6 cellular contexts compared by ENCODE assay signal in the genomic region with DNA sequence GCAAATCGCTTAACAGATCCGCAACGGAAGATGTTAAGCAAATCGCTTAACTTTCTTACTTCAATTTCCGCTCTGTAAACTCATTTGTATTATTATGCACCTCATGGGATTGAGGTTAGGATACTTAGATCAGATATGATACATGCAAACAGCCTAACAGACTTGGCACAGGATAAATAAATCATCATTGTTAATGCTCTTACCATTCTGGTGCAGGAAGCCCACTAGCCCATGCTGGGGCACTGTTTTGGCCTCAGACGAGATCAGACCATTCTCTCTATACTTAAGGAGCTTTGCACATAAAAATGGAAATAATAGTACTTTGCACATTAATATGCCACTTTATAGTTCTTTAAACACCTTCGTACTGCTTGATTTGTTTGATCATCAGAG. TPM values are rescaled to one million over a fixed set of nuclear protein-coding genes. Genes with fewer than 3 reads are reported as not detected.
DNase-seq lines count a peak whose midpoint lies in the region; ATAC-seq, FAIRE-seq and TF ChIP-seq lines count a peak whose summit lies in the region.

No MANE protein-coding gene starts in this region.

- peak overlapping the region; percentile 87; the same call in 1 of the 2 replicates for H2BK5ac ChIP-seq in H1 (ENCODE audit: low read depth, low read length)

- no peak overlapping the region for H3K14ac ChIP-seq in H1 (ENCODE audit: insufficient read length)

- TF ChIP-seq RAD21 in H1 (IDR thresholded peaks at IDR 0.05 in 1 of 2, conservative IDR thresholded peaks at IDR 0.05 in 1 of 2; ENCODE audit: low read depth in 2 of 2, low read length in 2 of 2) = no peak

- no peak overlapping the region for H2BK15ac ChIP-seq in H1 (ENCODE audit: low read length)

- peak overlapping the region; percentile 36 to 77 (median 56); a peak in 5 of 7 replicates for H3K9ac ChIP-seq in H1 (replicated peaks in 1 of 4; ENCODE audit: extremely low read depth in 1 of 4, low read depth in 3 of 4, low read length in 3 of 4)

- H3K4me1 ChIP-seq in H1 (replicated peaks in 1 of 4; ENCODE audit: control insufficient read depth in 3 of 4, insufficient read depth in 4 of 4, low read length in 3 of 4) = peaks cover 0 to 6% (median 4%) of the 10 kb centered on the region in 4 experiments; a peak in 4 of 7 replicates

- peaks cover 4% of the 10 kb centered on the region in 2 experiments for H4K20me1 ChIP-seq in H1 (replicated peaks in 1 of 2; ENCODE audit: control insufficient read depth in 1 of 2, insufficient read depth in 2 of 2, low read length in 2 of 2)

- WGBS in H1 (ENCODE audit: extremely low coverage in 1 of 2, insufficient coverage in 1 of 2, insufficient read length in 1 of 2, insufficient replicate concordance in 2 of 2, low coverage in 1 of 2, low lambda C conversion rate in 2 of 2, missing lambda C conversion rate in 1 of 2), 2 experiments = 12% methylated on average over 7 of the region's 7 CpGs; no CpG with 5 or more reads in 1 of the 2 experiments

- no peak overlapping the region for H2AK5ac ChIP-seq in H1 (ENCODE audit: low read depth, low read length)

- POLR2A ChIA-PET in AG04449 (lab: Yijun Ruan, JAX) (interaction anchor here (1.3 kb wide), 1 partner anchor 24 kb away, joined by 3 read pairs; a partner anchor contains a TSS), H1 (lab: Charles Lee; ENCODE audit: partially characterized antibody) (interaction anchor here (0.8 to 3.9 kb wide), 10 partner anchors 9 to 111 kb away, joined by 3 to 39 read pairs (median 6); a partner anchor contains a TSS)

- no peaks in the 10 kb centered on the region for H3K9me3 ChIP-seq in H1 (ENCODE audit: insufficient read depth in 2 of 2, low read depth in 1 of 2, low read length in 1 of 2)

- peak overlapping the region; percentile 88 for H3K4me3 Mint-ChIP-seq in stimulated activated effector memory CD8-positive, alpha-beta T cell treated with anti-CD3 and anti-CD28 coated beads, Interleukin-12 subunit alpha, Interleukin-12 subunit beta, amount 100 ng/mL, for 72 hours

- H3K4ac ChIP-seq in H1 (replicated peaks; ENCODE audit: insufficient read length, low read depth, low read length) = no peak overlapping the region

- H3K36me3 Mint-ChIP-seq in stimulated activated effector memory CD8-positive, alpha-beta T cell treated with anti-CD3 and anti-CD28 coated beads, Interleukin-12 subunit alpha, Interleukin-12 subunit beta, amount 100 ng/mL, for 72 hours = peaks cover 18% of the 10 kb centered on the region

- no peak for ATAC-seq in stimulated activated effector memory CD8-positive, alpha-beta T cell treated with anti-CD3 and anti-CD28 coated beads, Interleukin-12 subunit alpha, Interleukin-12 subunit beta, amount 100 ng/mL, for 72 hours
- no peak for ATAC-seq in GM18870 (IDR thresholded peaks at IDR 0.05; ENCODE audit: unreplicated experiment)
- no peak for ATAC-seq in HG03097 (IDR thresholded peaks at IDR 0.05; ENCODE audit: low FRiP score, unreplicated experiment)

- H3K23me2 ChIP-seq in H1 (ENCODE audit: low read depth, low read length) = peaks cover 7% of the 10 kb centered on the region

- H3K36me3 ChIP-seq in H1 (ENCODE audit: control insufficient read depth in 2 of 4, insufficient read depth in 4 of 4, low read length in 3 of 4) = peaks cover 5 to 39% (median 20%) of the 10 kb centered on the region in 4 experiments; a peak in 7 of 8 replicates

- H3K27ac Mint-ChIP-seq in stimulated activated effector memory CD8-positive, alpha-beta T cell treated with anti-CD3 and anti-CD28 coated beads, Interleukin-12 subunit alpha, Interleukin-12 subunit beta, amount 100 ng/mL, for 72 hours = peak overlapping the region; percentile 98

- H2BK12ac ChIP-seq in H1 (ENCODE audit: low read depth, low read length) = no peak overlapping the region

- no peak overlapping the region for H4K8ac ChIP-seq in H1 (ENCODE audit: extremely low read depth, insufficient read depth, low read length)

- H3K18ac ChIP-seq in H1 (ENCODE audit: extremely low read depth, low read length) = no peak overlapping the region

- H3K79me1 ChIP-seq in H1 (ENCODE audit: low read depth, low read length) = peaks cover 3% of the 10 kb centered on the region

- H3K56ac ChIP-seq in H1 (replicated peaks; ENCODE audit: insufficient read length, low read depth, low read length) = no peak overlapping the region

- CTCF ChIA-PET in AG04449 (lab: Yijun Ruan, JAX) = interaction anchor here (0.8 to 1.0 kb wide), 4 partner anchors 29 to 374 kb away, joined by 3 read pairs; a partner anchor contains a TSS
- CTCF ChIA-PET in H1 (lab: Charles Lee; ENCODE audit: partially characterized antibody) = interaction anchor here (1.0 to 3.0 kb wide), 3 partner anchors 11 to 43 kb away, joined by 3 to 15 read pairs (median 6); no protein-coding TSS in a partner anchor

- peak overlapping the region; percentile 86 to 88 for H3K4me2 ChIP-seq in H1 (ENCODE audit: insufficient read depth in 1 of 2, low read depth in 2 of 2, low read length in 2 of 2)

- no peak for DNase-seq in AG04449 (ENCODE audit: low read depth, low spot score)
- peak; percentile 40 for DNase-seq in LHCN-M2 (ENCODE audit: low read depth)
- DNase-seq in H1 (ENCODE audit: low read depth in 1 of 2, low spot score in 2 of 2) = no peak
- no peak for DNase-seq in stimulated activated effector memory CD8-positive, alpha-beta T cell treated with anti-CD3 and anti-CD28 coated beads, Interleukin-12 subunit alpha, Interleukin-12 subunit beta, amount 100 ng/mL, for 72 hours (ENCODE audit: low spot score in 2 of 2)

- no peak overlapping the region for H4K91ac ChIP-seq in H1 (replicated peaks; ENCODE audit: insufficient read length, low read length)

- no peak for FAIRE-seq in H1 (lab: Jason Lieb, UNC)

- no peaks in the 10 kb centered on the region for H3K9me3 Mint-ChIP-seq in stimulated activated effector memory CD8-positive, alpha-beta T cell treated with anti-CD3 and anti-CD28 coated beads, Interleukin-12 subunit alpha, Interleukin-12 subunit beta, amount 100 ng/mL, for 72 hours

- no peak overlapping the region for H4K5ac ChIP-seq in H1 (ENCODE audit: insufficient read length, low read depth, low read length)

- no peaks in the 10 kb centered on the region for H3K27me3 ChIP-seq in H1 (replicated peaks in 1 of 4; ENCODE audit: control insufficient read depth in 3 of 4, extremely low read depth in 1 of 4, insufficient read depth in 3 of 4, low read length in 3 of 4)

- peaks cover 0 to 38% of the 10 kb centered on the region in 2 experiments; a peak in 3 of 4 replicates for H3K79me2 ChIP-seq in H1 (ENCODE audit: control insufficient read depth in 1 of 2, insufficient read depth in 2 of 2, low read length in 2 of 2)

- H3K4me1 Mint-ChIP-seq in stimulated activated effector memory CD8-positive, alpha-beta T cell treated with anti-CD3 and anti-CD28 coated beads, Interleukin-12 subunit alpha, Interleukin-12 subunit beta, amount 100 ng/mL, for 72 hours = peaks cover 27% of the 10 kb centered on the region

- peak overlapping the region; percentile 81 for H3K4me3 ChIP-seq in AG04449 (ENCODE audit: low read depth, low read length)
- peak overlapping the region; percentile 60 to 93 (median 86) for H3K4me3 ChIP-seq in H1 (ENCODE audit: extremely low read depth in 1 of 4, insufficient read depth in 2 of 4, low read depth in 3 of 4, low read length in 4 of 4)

- no peak overlapping the region for H2BK20ac ChIP-seq in H1 (ENCODE audit: low read length)

- TF ChIP-seq EP300 in H1 (IDR thresholded peaks at IDR 0.05; ENCODE audit: borderline replicate concordance in 1 of 2, low read depth in 2 of 2, low read length in 2 of 2) = no peak

- 0 out of 2 replicates have a peak overlapping the region, but pooled peaks have one; percentile 53 for H2AFZ ChIP-seq in H1 (ENCODE audit: low read length)

- no peak overlapping the region for H2BK120ac ChIP-seq in H1 (replicated peaks; ENCODE audit: low read depth, low read length)

- TF ChIP-seq POLR2A in H1 (IDR thresholded peaks at IDR 0.05; ENCODE audit: control extremely low read depth in 1 of 2, low read depth in 2 of 2, low read length in 2 of 2) = no peak

- H3K23ac ChIP-seq in H1 (ENCODE audit: insufficient read length) = no peak overlapping the region

- peak overlapping the region; percentile 81; the same call in 1 of the 2 replicates for H3K27ac ChIP-seq in H1 (ENCODE audit: low read depth, low read length)

- TF ChIP-seq CTCF in AG04449 (IDR thresholded peaks at IDR 0.05; ENCODE audit: insufficient read depth, low read length, missing control alignments) = no peak
- TF ChIP-seq CTCF in H1 (IDR thresholded peaks at IDR 0.05; ENCODE audit: control extremely low read depth in 1 of 3, insufficient read depth in 1 of 3, low read depth in 1 of 3, low read length in 3 of 3) = no peak

RNA-seq across cellular contexts. Expression of a gene that starts 0.4 kb away (rescaled TPM):
- 93.5 and 112 TPM in 2 replicates for total RNA-seq in LHCN-M2 (2014; rRNA removed)
- 45.5 TPM for polyA plus RNA-seq in LHCN-M2 (2012)
- 129 and 132 TPM in 2 replicates for total RNA-seq in H1 (2021; fragmentation: NEBNext Ultra II Directional; extraction: Animal tissue kit (Norgen Biotek cat#: 25700))
- 55.8 and 69.6 TPM in 2 replicates for polyA plus RNA-seq in H1 (2011; rRNA removed)
- polyA plus RNA-seq in H1 (2011; cell fraction: cytosol; rRNA removed) = 80.8 TPM
- polyA plus RNA-seq in H1 (2011; cell fraction: nucleus; rRNA removed) = 136 TPM
- 87.4 to 104 TPM (median 95.1 TPM) in 4 replicates for polyA plus RNA-seq in H1 (2012, experiment 1 of 2)
- polyA plus RNA-seq in H1 (2012, experiment 2 of 2) = 28.6 TPM
- polyA plus RNA-seq in H1 (2013, experiment 1 of 2) = 55.8 TPM
- polyA plus RNA-seq in H1 (2013, experiment 2 of 2) = 51.4 TPM
- 177 and 197 TPM in 2 replicates for polyA minus RNA-seq in H1 (2011; rRNA and poly(A)+ RNA removed)
- polyA minus RNA-seq in H1 (2011; cell fraction: cytosol; rRNA and poly(A)+ RNA removed) = 94.8 TPM
- 106 TPM for polyA minus RNA-seq in H1 (2011; cell fraction: nucleus; rRNA and poly(A)+ RNA removed)

RNA-seq across cellular contexts. Expression of a gene that starts 1.3 kb away (rescaled TPM):
- total RNA-seq in LHCN-M2 (2014; rRNA removed) = 113 and 124 TPM in 2 replicates
- 356 TPM for polyA plus RNA-seq in LHCN-M2 (2012)
- 318 and 331 TPM in 2 replicates for total RNA-seq in H1 (2021; fragmentation: NEBNext Ultra II Directional; extraction: Animal tissue kit (Norgen Biotek cat#: 25700))
- polyA plus RNA-seq in H1 (2011; rRNA removed) = 101 and 119 TPM in 2 replicates
- polyA plus RNA-seq in H1 (2011; cell fraction: cytosol; rRNA removed) = 179 TPM
- 62.0 TPM for polyA plus RNA-seq in H1 (2011; cell fraction: nucleus; rRNA removed)
- 250 to 352 TPM (median 276 TPM) in 4 replicates for polyA plus RNA-seq in H1 (2012, experiment 1 of 2)
- 64.2 TPM for polyA plus RNA-seq in H1 (2012, experiment 2 of 2)
- 764 TPM for polyA plus RNA-seq in H1 (2013, experiment 1 of 2)
- 884 TPM for polyA plus RNA-seq in H1 (2013, experiment 2 of 2)
- 25.9 and 35.9 TPM in 2 replicates for polyA minus RNA-seq in H1 (2011; rRNA and poly(A)+ RNA removed)
- polyA minus RNA-seq in H1 (2011; cell fraction: cytosol; rRNA and poly(A)+ RNA removed) = 36.5 TPM
- polyA minus RNA-seq in H1 (2011; cell fraction: nucleus; rRNA and poly(A)+ RNA removed) = 27.2 TPM

RNA-seq across cellular contexts. Expression of a gene that starts 23.9 kb away (rescaled TPM):
- 8.0 and 12.9 TPM in 2 replicates for total RNA-seq in LHCN-M2 (2014; rRNA removed)
- polyA plus RNA-seq in LHCN-M2 (2012) = 16.5 TPM
- total RNA-seq in H1 (2021; fragmentation: NEBNext Ultra II Directional; extraction: Animal tissue kit (Norgen Biotek cat#: 25700)) = 9.3 and 10.8 TPM in 2 replicates
- polyA plus RNA-seq in H1 (2011; rRNA removed) = 23.1 and 28.2 TPM in 2 replicates
- 32.5 TPM for polyA plus RNA-seq in H1 (2011; cell fraction: cytosol; rRNA removed)
- 132 TPM for polyA plus RNA-seq in H1 (2011; cell fraction: nucleus; rRNA removed)
- 14.8 to 22.9 TPM (median 21.4 TPM) in 4 replicates for polyA plus RNA-seq in H1 (2012, experiment 1 of 2)
- 7.8 TPM for polyA plus RNA-seq in H1 (2012, experiment 2 of 2)
- 13.7 TPM for polyA plus RNA-seq in H1 (2013, experiment 1 of 2)
- 13.4 TPM for polyA plus RNA-seq in H1 (2013, experiment 2 of 2)
- 12.5 and 12.6 TPM in 2 replicates for polyA minus RNA-seq in H1 (2011; rRNA and poly(A)+ RNA removed)
- 15.7 TPM for polyA minus RNA-seq in H1 (2011; cell fraction: cytosol; rRNA and poly(A)+ RNA removed)
- polyA minus RNA-seq in H1 (2011; cell fraction: nucleus; rRNA and poly(A)+ RNA removed) = 17.7 TPM

RNA-seq across cellular contexts. Expression of a gene that starts 40.0 kb away (rescaled TPM):
- 10,802 and 11,796 TPM in 2 replicates for total RNA-seq in LHCN-M2 (2014; rRNA removed)
- polyA plus RNA-seq in LHCN-M2 (2012) = 16,196 TPM
- 5,175 and 5,215 TPM in 2 replicates for total RNA-seq in H1 (2021; fragmentation: NEBNext Ultra II Directional; extraction: Animal tissue kit (Norgen Biotek cat#: 25700))
- polyA plus RNA-seq in H1 (2011; rRNA removed) = 15,878 and 16,791 TPM in 2 replicates
- 15,311 TPM for polyA plus RNA-seq in H1 (2011; cell fraction: cytosol; rRNA removed)
- polyA plus RNA-seq in H1 (2011; cell fraction: nucleus; rRNA removed) = 11,358 TPM
- 6,320 to 9,842 TPM (median 9,706 TPM) in 4 replicates for polyA plus RNA-seq in H1 (2012, experiment 1 of 2)
- 9,111 TPM for polyA plus RNA-seq in H1 (2012, experiment 2 of 2)
- 3,841 TPM for polyA plus RNA-seq in H1 (2013, experiment 1 of 2)
- 3,883 TPM for polyA plus RNA-seq in H1 (2013, experiment 2 of 2)
- 9,722 and 10,058 TPM in 2 replicates for polyA minus RNA-seq in H1 (2011; rRNA and poly(A)+ RNA removed)
- 5,130 TPM for polyA minus RNA-seq in H1 (2011; cell fraction: cytosol; rRNA and poly(A)+ RNA removed)
- polyA minus RNA-seq in H1 (2011; cell fraction: nucleus; rRNA and poly(A)+ RNA removed) = 3,036 TPM

RNA-seq across cellular contexts. Expression of a gene that starts 42.5 kb away (rescaled TPM):
- total RNA-seq in LHCN-M2 (2014; rRNA removed) = 8.5 and 9.4 TPM in 2 replicates
- polyA plus RNA-seq in LHCN-M2 (2012) = 7.5 TPM
- total RNA-seq in H1 (2021; fragmentation: NEBNext Ultra II Directional; extraction: Animal tissue kit (Norgen Biotek cat#: 25700)) = 0.61 and 0.67 TPM in 2 replicates
- 1.5 and 1.6 TPM in 2 replicates for polyA plus RNA-seq in H1 (2011; rRNA removed)
- polyA plus RNA-seq in H1 (2011; cell fraction: cytosol; rRNA removed) = 0.72 TPM
- 1.7 TPM for polyA plus RNA-seq in H1 (2011; cell fraction: nucleus; rRNA removed)
- 1.3 to 2.0 TPM (median 1.6 TPM) in 4 replicates for polyA plus RNA-seq in H1 (2012, experiment 1 of 2)
- 0.37 TPM for polyA plus RNA-seq in H1 (2012, experiment 2 of 2)
- 0.41 TPM for polyA plus RNA-seq in H1 (2013, experiment 1 of 2)
- 0.70 TPM for polyA plus RNA-seq in H1 (2013, experiment 2 of 2)
- 1.00 and 1.5 TPM in 2 replicates for polyA minus RNA-seq in H1 (2011; rRNA and poly(A)+ RNA removed)
- polyA minus RNA-seq in H1 (2011; cell fraction: cytosol; rRNA and poly(A)+ RNA removed) = not detected
- polyA minus RNA-seq in H1 (2011; cell fraction: nucleus; rRNA and poly(A)+ RNA removed) = 1.6 TPM
